8 cellular contexts compared by ENCODE assay signal in genomic region chr3:121545564-121546455, GRCh38. TPM values are rescaled to one million over a fixed set of nuclear protein-coding genes. Genes with fewer than 3 reads are reported as not detected.
DNase-seq lines count a peak whose midpoint lies in the region; ATAC-seq and TF ChIP-seq lines count a peak whose summit lies in the region.

Gene POLQ, minus strand, starts transcription at chr3:121545988. Its CDS starts 111 bp downstream, at chr3:121545877.

- no peaks in the 10 kb centered on the region for H3K9me3 Mint-ChIP-seq in immature natural killer cell

- peaks cover 12 to 25% of the 10 kb centered on the region in 2 donors for H3K4me1 Mint-ChIP-seq in immature natural killer cell

- POLR2A ChIA-PET in AG04449 (lab: Yijun Ruan, JAX), result interaction anchor here (0.6 kb wide), 1 partner anchor 1405 kb away, joined by 4 read pairs; no protein-coding TSS in a partner anchor

- DNase-seq in AG04449 (ENCODE audit: low read depth, low spot score) (peak; percentile 64), NCI-H2227 treated with DMSO at 0.1 percent for 48 hours (lab: John Stamatoyannopoulos, UW) (peak; percentile 79), cardiac fibroblast (ENCODE audit: low read depth in 2 of 2) (peak; percentile 97), immature natural killer cell (peak; percentile 82 to 88 (median 85)), smooth muscle cell of the brain vasculature (ENCODE audit: low read depth, low spot score) (peak; percentile 91)

- TF ChIP-seq CTCF in AG04449 (IDR thresholded peaks at IDR 0.05; ENCODE audit: insufficient read depth, low read length, missing control alignments) (no peak), WI38 (IDR thresholded peaks at IDR 0.05; ENCODE audit: low read depth, low read length) (no peak), cardiac fibroblast (IDR thresholded peaks at IDR 0.05; ENCODE audit: low read depth, low read length) (no peak)

- ATAC-seq in GM18907 (IDR thresholded peaks at IDR 0.05; ENCODE audit: unreplicated experiment) (peak; percentile 83), HG03159 (IDR thresholded peaks at IDR 0.05; ENCODE audit: unreplicated experiment) (peak; percentile 79)

- no peaks in the 10 kb centered on the region for H3K36me3 Mint-ChIP-seq in immature natural killer cell

- CTCF ChIA-PET in AG04449 (lab: Yijun Ruan, JAX), result interaction anchor here (0.6 to 4.9 kb wide), 24 partner anchors 8 to 1784 kb away, joined by 3 to 21 read pairs (median 4); partner anchors contain the start of gene SEMA5B

- H3K4me3 ChIP-seq in AG04449 (ENCODE audit: low read depth, low read length) (peak within 1 kb of the TSS; percentile 77), WI38 (ENCODE audit: low read depth, low read length) (peak within 1 kb of the TSS; percentile 80), cardiac fibroblast (replicated peaks in 1 of 2; ENCODE audit: low read depth in 2 of 2, low read length in 2 of 2) (peak within 1 kb of the TSS; percentile 84 to 85)

- peaks cover 0 to 5% (median 3%) of the 10 kb centered on the region in 3 donors for H3K27me3 Mint-ChIP-seq in immature natural killer cell (ENCODE audit: low read depth in 3 of 3)

- H3K27ac Mint-ChIP-seq in immature natural killer cell, result peak within 1 kb of the TSS; percentile 81 to 95 (median 92)

- H3K4me3 Mint-ChIP-seq in immature natural killer cell, result peak within 1 kb of the TSS; percentile 86 to 91 (median 90)

RNA-seq across cellular contexts. Expression of gene POLQ, which starts in this region (rescaled TPM):
- polyA plus RNA-seq in immature natural killer cell, result under 1 TPM in 1 of 3 donors, not detected in 2; 0.84 TPM

Comparison
In these comparisons a context has a peak if more than half of its experiments do, and no peak if none do; other contexts are left out.
1. Peak in every context shown above with its lines: DNase-seq, ATAC-seq and H3K4me3 ChIP-seq.
2. Peak in DNase-seq in immature natural killer cell; RNA of the gene not detected or under 1 TPM.